13 cellular contexts compared by ENCODE assay signal in genomic region chr1:233708416-233708815, GRCh38.
DNase-seq lines count a peak whose midpoint lies in the region; ATAC-seq, FAIRE-seq and TF ChIP-seq lines count a peak whose summit lies in the region.
"Had no signal": no experiment of that assay in that cellular context is flagged by ENCODE, and none has a peak within 500 bp of the region (broad histone marks: within the 10 kb centered on the region; RNA-seq: fewer than 3 reads in every experiment).

No MANE protein-coding gene starts in this region.

- DNase-seq in keratinocyte (ENCODE audit: low read depth, low spot score) = no peak
- DNase-seq in uterus = no peak
- DNase-seq in hippocampal formation (lab: John Stamatoyannopoulos, UW) = no peak
- DNase-seq in NCI-H2227 (lab: John Stamatoyannopoulos, UW; ENCODE audit: unreplicated experiment) = no peak
- DNase-seq: CD4-positive, alpha-beta T cell; IMR-90; NCI-H1436 treated with DMSO at 0.1 percent for 48 hours; NCI-H2081; NCI-H524 treated with DMSO at 0.1 percent for 48 hours had no signal

- no peaks in the 10 kb centered on the region for H3K9me1 ChIP-seq in keratinocyte (ENCODE audit: control insufficient read depth, extremely low read depth, insufficient read depth, low read length)

- TF ChIP-seq CTCF in KMS-11 (conservative IDR thresholded peaks at IDR 0.05; ENCODE audit: low read depth, low read length) (no peak), keratinocyte (optimal IDR thresholded peaks at IDR 0.05 in 1 of 3, IDR thresholded peaks at IDR 0.05 in 1 of 3, conservative IDR thresholded peaks at IDR 0.05 in 1 of 3; ENCODE audit: extremely low read depth in 1 of 3, insufficient read depth in 2 of 3, low read length in 3 of 3) (no peak), uterus (IDR thresholded peaks at IDR 0.05) (no peak)

- H3K79me2 ChIP-seq in KMS-11 (ENCODE audit: insufficient read depth, low read depth) = no peaks in the 10 kb centered on the region
- H3K79me2 ChIP-seq in keratinocyte (ENCODE audit: control insufficient read depth, insufficient read depth, low read length) = no peaks in the 10 kb centered on the region

- H3K36me3 ChIP-seq in KMS-11 (ENCODE audit: insufficient read depth) (no peaks in the 10 kb centered on the region), keratinocyte (ENCODE audit: control insufficient read depth in 2 of 2, extremely low read depth in 1 of 2, insufficient read depth in 2 of 2, low read length in 2 of 2) (no peaks in the 10 kb centered on the region), uterus (no peaks in the 10 kb centered on the region)

- FAIRE-seq in keratinocyte (lab: Jason Lieb, UNC) = no peak
- FAIRE-seq: H1 had no signal

- dilution Hi-C loops in keratinocyte (cut with MboI; ENCODE audit: extremely low pct_ligation_motif_present, low sequenced_read_pairs) = no loop called here

- peak overlapping the region; percentile 66; the same call in 1 of the 2 replicates for H3K27ac ChIP-seq in KMS-11
- peak overlapping the region; percentile 64 for H3K27ac ChIP-seq in keratinocyte (ENCODE audit: control insufficient read depth, insufficient read depth, low read length)
- peak overlapping the region; percentile 76 for H3K27ac ChIP-seq in uterus

- H3K4me2 ChIP-seq in KMS-11 (peak overlapping the region; percentile 62; the same call in 1 of the 2 replicates), keratinocyte (ENCODE audit: control insufficient read depth, extremely low read depth, insufficient read depth, low read depth, low read length) (no peak overlapping the region)

- H3K27me3 ChIP-seq in KMS-11 (ENCODE audit: insufficient read depth, low read depth) (no peaks in the 10 kb centered on the region), keratinocyte (ENCODE audit: control insufficient read depth, extremely low read depth, insufficient read depth, low read length) (no peaks in the 10 kb centered on the region), uterus (no peaks in the 10 kb centered on the region)

- H2AFZ ChIP-seq in KMS-11 (ENCODE audit: low read depth) = peak overlapping the region; percentile 21; the same call in 1 of the 2 replicates
- no peak overlapping the region for H2AFZ ChIP-seq in keratinocyte (ENCODE audit: control insufficient read depth, low read length)

- intact Hi-C loops in uterus (cut with DNase I; ENCODE audit: low total_unique reads) = no loop called here

- no peaks in the 10 kb centered on the region for H3K9me3 ChIP-seq in keratinocyte (ENCODE audit: control insufficient read depth, low read depth, low read length)
- H3K9me3 ChIP-seq in uterus = no peaks in the 10 kb centered on the region

- H3K9ac ChIP-seq in KMS-11 (no peak overlapping the region; the same call in 1 of the 2 replicates), keratinocyte (ENCODE audit: control insufficient read depth, extremely low read depth, insufficient read depth, low read length) (no peak overlapping the region)

- peaks cover 25% of the 10 kb centered on the region for H3K4me1 ChIP-seq in KMS-11 (ENCODE audit: low read depth, poor library complexity, severe bottlenecking)
- peaks cover 13% of the 10 kb centered on the region for H3K4me1 ChIP-seq in keratinocyte (ENCODE audit: control insufficient read depth, extremely low read depth, insufficient read depth, low read length)
- H3K4me1 ChIP-seq in uterus = peaks cover 0 to 4% of the 10 kb centered on the region in 2 donors

- H4K20me1 ChIP-seq in KMS-11 (ENCODE audit: insufficient read depth) (no peaks in the 10 kb centered on the region), keratinocyte (ENCODE audit: control insufficient read depth, extremely low read depth, insufficient read depth, low read length) (no peaks in the 10 kb centered on the region)

- no peak; the same call in 2 of the 3 replicates for ATAC-seq in SK-N-SH treated with all-trans-retinoic acid at 6 μM for 48 hours
- ATAC-seq in HG03159 (IDR thresholded peaks at IDR 0.05; ENCODE audit: unreplicated experiment) = no peak

- H3K4me3 ChIP-seq in KMS-11 (IDR thresholded peaks at IDR 0.05; ENCODE audit: insufficient read depth, low read depth, low read length) (no peak overlapping the region), keratinocyte (ENCODE audit: control insufficient read depth in 2 of 3, extremely low read depth in 1 of 3, insufficient read depth in 2 of 3, low read depth in 1 of 3, low read length in 3 of 3) (no peak overlapping the region), uterus (no peak overlapping the region)

- no peak for TF ChIP-seq POLR2A in uterus (IDR thresholded peaks at IDR 0.05)

TF ChIP-seq in SK-N-SH treated with all-trans-retinoic acid at 6 μM for 48 hours, 23 proteins besides CTCF, POLR2A, EP300 and RAD21:
- TF ChIP-seq CSDC2 (CRISPR knock-in tag; IDR thresholded peaks at IDR 0.05) = no peak
- TF ChIP-seq OSR1 (CRISPR knock-in tag; IDR thresholded peaks at IDR 0.05) = 0 out of 2 replicates have a peak, but pooled peaks have one; percentile 18
- no peak; the same call in 1 of the 2 replicates for TF ChIP-seq POU6F1 (CRISPR knock-in tag; IDR thresholded peaks at IDR 0.05; ENCODE audit: borderline replicate concordance, low read depth)
